In genomic region chr10:104273291-104273690, GRCh38 we compare ENCODE assay signal across 21 cellular contexts. TPM values are rescaled to one million over a fixed set of nuclear protein-coding genes. Genes with fewer than 3 reads are reported as not detected.
A peak's percentile ranks its signal among the peaks of the same experiment; 100 is the strongest.
DNase-seq lines count a peak whose midpoint lies in the region; ATAC-seq and TF ChIP-seq lines count a peak whose summit lies in the region.
"Had no signal": no experiment of that assay in that cellular context is flagged by ENCODE, and none has a peak within 500 bp of the region (broad histone marks: within the 10 kb centered on the region; RNA-seq: fewer than 3 reads in every experiment).

No MANE protein-coding gene starts in this region.

- peak overlapping the region; percentile 57 for H3K27ac Mint-ChIP-seq in chondrocyte (ENCODE audit: unreplicated experiment)
- H3K27ac Mint-ChIP-seq: CD14-positive monocyte had no signal

- H3K27me3 Mint-ChIP-seq in chondrocyte (ENCODE audit: low read depth): peaks cover 4% of the 10 kb centered on the region

- no peak overlapping the region for H2AFZ ChIP-seq in osteoblast (ENCODE audit: low read length)
- H2AFZ ChIP-seq: PC-9 had no signal

- H3K27me3 ChIP-seq in osteoblast (ENCODE audit: insufficient read depth, low read length): no peaks in the 10 kb centered on the region

- H3K79me2 ChIP-seq in osteoblast (ENCODE audit: insufficient read depth, low read length): no peaks in the 10 kb centered on the region

- no peaks in the 10 kb centered on the region for H3K9me3 Mint-ChIP-seq in chondrocyte (ENCODE audit: low read depth)
- H3K9me3 Mint-ChIP-seq: CD14-positive monocyte had no signal

- peaks cover 17% of the 10 kb centered on the region for H3K4me1 Mint-ChIP-seq in chondrocyte (ENCODE audit: low read depth)

- ATAC-seq in GM21381 (IDR thresholded peaks at IDR 0.05; ENCODE audit: unreplicated experiment) (no peak), mucosa of descending colon (no peak)
- ATAC-seq: A549, GM12878 had no signal

- no peak overlapping the region for H3K4me3 Mint-ChIP-seq in chondrocyte (ENCODE audit: unreplicated experiment)

- peaks cover 3% of the 10 kb centered on the region for H3K36me3 ChIP-seq in osteoblast (ENCODE audit: insufficient read depth, low read length)
- H3K36me3 ChIP-seq in mucosa of descending colon (ENCODE audit: low read depth): no peaks in the 10 kb centered on the region

- peak overlapping the region; percentile 66 for H3K27ac ChIP-seq in osteoblast (ENCODE audit: low read depth, low read length)
- H3K27ac ChIP-seq: A549, PC-9, RWPE1 had no signal

- intact Hi-C loops in mucosa of descending colon (cut with DNase I, micrococcal nuclease): no loop called here

- peaks cover 34% of the 10 kb centered on the region for H3K4me1 ChIP-seq in osteoblast (ENCODE audit: insufficient read depth, low read length)
- H3K4me1 ChIP-seq in mucosa of descending colon (ENCODE audit: low read depth): no peaks in the 10 kb centered on the region

- peak overlapping the region; percentile 19 for H3K4me2 ChIP-seq in osteoblast (ENCODE audit: insufficient read depth, low read length)
- H3K4me2 ChIP-seq: A549, PC-9 had no signal

- H3K36me3 Mint-ChIP-seq in chondrocyte (ENCODE audit: low read depth): peaks cover under 1% of the 10 kb centered on the region

- H3K9me3 ChIP-seq in osteoblast (ENCODE audit: low read depth, low read length): no peaks in the 10 kb centered on the region
- H3K9me3 ChIP-seq in mucosa of descending colon: no peaks in the 10 kb centered on the region
- H3K9me3 ChIP-seq: A549 had no signal

- H3K4me3 ChIP-seq in AG10803 (ENCODE audit: low read length) (no peak overlapping the region), osteoblast (ENCODE audit: insufficient read depth, low read length) (no peak overlapping the region), mucosa of descending colon (no peak overlapping the region)
- H3K4me3 ChIP-seq: A549, GM12878, PC-9 had no signal

- TF ChIP-seq CTCF in AG10803 (conservative IDR thresholded peaks at IDR 0.05; ENCODE audit: low read length) (no peak), chondrocyte (IDR thresholded peaks at IDR 0.05) (no peak), osteoblast (IDR thresholded peaks at IDR 0.05; ENCODE audit: extremely low read depth, low read depth, low read length) (no peak), mucosa of descending colon (IDR thresholded peaks at IDR 0.05) (no peak)

- DNase-seq in AG10803 (ENCODE audit: low read depth) (peak; percentile 54), HCEC 1CT (peak; percentile 73), chondrocyte (ENCODE audit: low spot score) (no peak), osteoblast (ENCODE audit: insufficient read length, low spot score, missing footprints) (peak; percentile 76), NCI-H2196 treated with DMSO at 0.1 percent for 48 hours (lab: John Stamatoyannopoulos, UW; ENCODE audit: unreplicated experiment) (no peak), mucosa of descending colon (no peak), NCI-H1436 treated with DMSO at 0.1 percent for 48 hours (lab: John Stamatoyannopoulos, UW) (no peak)
- DNase-seq: DND-41, GF-D8, KG1, NCI-H1105 treated with DMSO at 0.1 percent for 48 hours, NCI-H187, NCI-H226, NCI-H526, PC-9, SIG-M5 had no signal

- H4K20me1 ChIP-seq in osteoblast (ENCODE audit: insufficient read depth, low read length): no peaks in the 10 kb centered on the region

RNA-seq across cellular contexts. Expression of gene GSTO2, which starts 4.3 kb away (rescaled TPM):
- 0.28 to 0.73 TPM (median 0.32 TPM) in 3 replicates for total RNA-seq in chondrocyte
- 1.8 and 2.2 TPM in 2 replicates for total RNA-seq in osteoblast
- total RNA-seq in mucosa of descending colon: 10 to 100 TPM in 2 of 3 donors, 1 to 10 TPM in 1; 5.4 to 19.7 (median 18.3) TPM

RNA-seq across cellular contexts. Expression of gene GSTO1, which starts 18.6 kb away (rescaled TPM):
- total RNA-seq in chondrocyte (57.0 to 78.2 TPM (median 61.8 TPM) in 3 replicates), osteoblast (149 and 177 TPM in 2 replicates), mucosa of descending colon (10 to 100 TPM; 60.1 to 73.9 (median 62.9) TPM)

RNA-seq across cellular contexts. Expression of gene CFAP43, which starts 41.1 kb away (rescaled TPM):
- 0.15 to 0.17 TPM in 2 of 3 replicates, not detected in the other for total RNA-seq in chondrocyte
- total RNA-seq in osteoblast: 0.36 and 0.59 TPM in 2 replicates
- total RNA-seq in mucosa of descending colon: under 1 TPM; 0.22 to 0.58 (median 0.32) TPM

Comparison
In these comparisons a context has a peak if more than half of its experiments do, and no peak if none do; other contexts are left out.
1. DNase-seq: peak in AG10803 (single experiment), HCEC 1CT (single experiment) and osteoblast (single experiment); none in chondrocyte (single experiment), NCI-H2196 treated with DMSO at 0.1 percent for 48 hours (single experiment), mucosa of descending colon (0 of 3) and NCI-H1436 treated with DMSO at 0.1 percent for 48 hours (single experiment).